Comparison of ENCODE assay signal across 22 cellular contexts in genomic region chr6:107667790-107668189, GRCh38.
A peak's percentile ranks its signal among the peaks of the same experiment; 100 is the strongest.
DNase-seq lines count a peak whose midpoint lies in the region; ATAC-seq and TF ChIP-seq lines count a peak whose summit lies in the region.
"Had no signal": no experiment of that assay in that cellular context is flagged by ENCODE, and none has a peak within 500 bp of the region (broad histone marks: within the 10 kb centered on the region; RNA-seq: fewer than 3 reads in every experiment).

No MANE protein-coding gene starts in this region.

- H3K4me1 ChIP-seq in gastrocnemius medialis (peaks cover 58 to 69% of the 10 kb centered on the region in 2 donors), aorta (ENCODE audit: control insufficient read depth in 1 of 2, insufficient read depth in 2 of 2, low read length in 2 of 2) (no peaks in the 10 kb centered on the region)

- H3K27ac ChIP-seq in gastrocnemius medialis, result peak overlapping the region; percentile 79 to 93 (median 88)
- H3K27ac ChIP-seq in aorta (ENCODE audit: low read depth in 1 of 2, low read length in 2 of 2), result no peak overlapping the region
- H3K27ac ChIP-seq: esophagus squamous epithelium, thyroid gland had no signal

- in situ Hi-C loops in gastrocnemius medialis (cut with MboI; ENCODE audit: low sequenced_read_pairs in 4 of 4), result loop anchor here in 2 of 4 donors (25.0 kb wide), 1 partner anchor 180 kb away; the partner anchor contains the start of gene SOBP (in 2 of the 2)

- peak; percentile 58 for DNase-seq in NCI-H82 (lab: John Stamatoyannopoulos, UW)
- no peak for DNase-seq in NCI-H82 treated with DMSO at 0.1 percent for 48 hours (lab: John Stamatoyannopoulos, UW; ENCODE audit: unreplicated experiment)
- DNase-seq in NCI-H2107 treated with DMSO at 0.1 percent for 48 hours (lab: John Stamatoyannopoulos, UW; ENCODE audit: unreplicated experiment), result peak; percentile 72
- DNase-seq in NOMO-1 treated with dmso at 0.1 percent for 144 hours (lab: John Stamatoyannopoulos, UW; ENCODE audit: unreplicated experiment), result peak; percentile 24
- DNase-seq in gastrocnemius medialis, result peak in 1 of 2 donors; percentile 32
- no peak for DNase-seq in DMS53 (lab: John Stamatoyannopoulos, UW)
- DNase-seq in aorta, result no peak
- DNase-seq: activated CD4-positive, alpha-beta T cell treated with anti-CD3 and anti-CD28 coated beads for 4 hours; activated gamma-delta T cell treated with Interleukin-2 at 50 U/mL for 16 hours; anterior cingulate cortex; CD4-positive, CD25-positive, alpha-beta regulatory T cell; esophagus squamous epithelium; MM.1S; nucleus accumbens; SK-N-SH; T-helper 9 cell; thyroid gland had no signal

- H3K4me3 ChIP-seq in gastrocnemius medialis (no peak overlapping the region), aorta (ENCODE audit: low read length in 2 of 2) (no peak overlapping the region)
- H3K4me3 ChIP-seq: esophagus squamous epithelium, thyroid gland had no signal

- no peaks in the 10 kb centered on the region for H3K9me3 ChIP-seq in gastrocnemius medialis
- H3K9me3 ChIP-seq in aorta (ENCODE audit: control insufficient read depth, low read length), result no peaks in the 10 kb centered on the region
- H3K9me3 ChIP-seq: esophagus squamous epithelium, SK-N-SH, thyroid gland had no signal

- H3K36me3 ChIP-seq in gastrocnemius medialis (no peaks in the 10 kb centered on the region), aorta (ENCODE audit: control insufficient read depth in 1 of 2, insufficient read depth in 2 of 2, low read length in 1 of 2) (no peaks in the 10 kb centered on the region)
- H3K36me3 ChIP-seq: esophagus squamous epithelium, thyroid gland had no signal

- no peaks in the 10 kb centered on the region for H3K27me3 ChIP-seq in gastrocnemius medialis
- no peaks in the 10 kb centered on the region for H3K27me3 ChIP-seq in aorta (ENCODE audit: control insufficient read depth in 1 of 2, insufficient read depth in 2 of 2, low read length in 1 of 2)
- H3K27me3 ChIP-seq: thyroid gland had no signal

- intact Hi-C loops in gastrocnemius medialis (cut with DNase I; ENCODE audit: low total_unique reads) (no loop called here), aorta (cut with DNase I) (no loop called here)

- ATAC-seq in gastrocnemius medialis (peak; percentile 34 to 37), aorta (ENCODE audit: low FRiP score) (no peak), GM21526 (IDR thresholded peaks at IDR 0.05; ENCODE audit: low FRiP score, unreplicated experiment) (no peak)
- ATAC-seq: HepG2; Panc1; right cardiac atrium; stimulated activated effector memory CD8-positive, alpha-beta T cell treated with anti-CD3 and anti-CD28 coated beads, Interleukin-12 subunit alpha, Interleukin-12 subunit beta, amount 100 ng/mL, for 72 hours had no signal

- no peak for TF ChIP-seq POLR2A in gastrocnemius medialis (IDR thresholded peaks at IDR 0.05)

- no peak for TF ChIP-seq CTCF in gastrocnemius medialis (IDR thresholded peaks at IDR 0.05 in 4 of 5, conservative IDR thresholded peaks at IDR 0.05 in 1 of 5)

- 95 to 96% methylated on average over 3 of the region's 3 CpGs for WGBS in aorta, 2 donors

Comparison
In these comparisons a context has a peak if more than half of its experiments do, and no peak if none do; other contexts are left out.
1. DNase-seq: peak in NCI-H82 (single experiment), NCI-H2107 treated with DMSO at 0.1 percent for 48 hours (single experiment) and NOMO-1 treated with dmso at 0.1 percent for 144 hours (single experiment); none in NCI-H82 treated with DMSO at 0.1 percent for 48 hours (single experiment), DMS53 (single experiment) and aorta (0 of 2).
2. ATAC-seq: peak in gastrocnemius medialis (2 of 2); none in aorta (single experiment) and GM21526 (single experiment).
3. H3K27ac ChIP-seq: peak in gastrocnemius medialis (4 of 4); none in aorta (0 of 2).